ENCODE assay signal across 24 cellular contexts in genomic region chr19:8483165-8483564, GRCh38. TPM values are rescaled to one million over a fixed set of nuclear protein-coding genes. Genes with fewer than 3 reads are reported as not detected.
DNase-seq lines count a peak whose midpoint lies in the region; ATAC-seq and TF ChIP-seq lines count a peak whose summit lies in the region.
"Had no signal": no experiment of that assay in that cellular context is flagged by ENCODE, and none has a peak within 500 bp of the region (broad histone marks: within the 10 kb centered on the region; RNA-seq: fewer than 3 reads in every experiment).

No MANE protein-coding gene starts in this region.

- POLR2A ChIA-PET in activated CD4-positive, alpha-beta T cell treated with anti-CD3 and anti-CD28 coated beads, Interleukin-2, amount 10 ng/mL, durations not matched to agents 7 days and 5 days (lab: Charles Lee) = no interaction called here
- POLR2A ChIA-PET in CD8-positive, alpha-beta memory T cell (lab: Charles Lee) = interaction anchor here (1.1 kb wide), 1 partner anchor 22 kb away, joined by 3 read pairs; no protein-coding TSS in a partner anchor

- no peaks in the 10 kb centered on the region for H3K27me3 Mint-ChIP-seq in activated CD4-positive, alpha-beta T cell treated with anti-CD3 and anti-CD28 coated beads, Interleukin-2, amount 10 ng/mL, durations not matched to agents 7 days and 5 days
- no peaks in the 10 kb centered on the region for H3K27me3 Mint-ChIP-seq in CD8-positive, alpha-beta memory T cell
- H3K27me3 Mint-ChIP-seq in activated naive CD8-positive, alpha-beta T cell treated with anti-CD3 and anti-CD28 coated beads, Interleukin-2, amount 50 U/mL, for 24 hours = no peaks in the 10 kb centered on the region
- H3K27me3 Mint-ChIP-seq: B cell, type B pancreatic cell had no signal

- DNase-seq in activated CD4-positive, alpha-beta T cell treated with anti-CD3 and anti-CD28 coated beads, Interleukin-2, amount 10 ng/mL, durations not matched to agents 7 days and 5 days = no peak
- DNase-seq in activated CD4-positive, alpha-beta T cell treated with anti-CD3 and anti-CD28 coated beads, Interleukin-2, amount 50 U/mL, for 1 hour = no peak
- DNase-seq in CD8-positive, alpha-beta memory T cell = no peak
- DNase-seq in activated naive CD8-positive, alpha-beta T cell treated with anti-CD3 and anti-CD28 coated beads, Interleukin-2, amount 50 U/mL, for 24 hours = no peak
- no peak for DNase-seq in NCI-H69 (lab: John Stamatoyannopoulos, UW)
- no peak for DNase-seq in NK-92 (lab: John Stamatoyannopoulos, UW; ENCODE audit: unreplicated experiment)
- no peak for DNase-seq in HCEC 1CT
- DNase-seq: activated CD4-positive, alpha-beta T cell treated with anti-CD3 and anti-CD28 coated beads for 4 hours; anterior cingulate cortex; H7; lower lobe of right lung; NCI-H1048; NCI-H187; NCI-H526 treated with DMSO at 0.1 percent for 48 hours; sigmoid colon; stimulated activated CD4-positive, alpha-beta T cell treated with anti-CD3 and anti-CD28 coated beads, Interleukin-15, amount 100 ng/mL, for 24 hours had no signal

- H3K4me1 ChIP-seq in CD8-positive, alpha-beta memory T cell (ENCODE audit: insufficient read depth, low read length) = peaks cover 44% of the 10 kb centered on the region
- peaks cover 51% of the 10 kb centered on the region in 2 experiments for H3K4me1 ChIP-seq in neutrophil (ENCODE audit: control insufficient read depth in 1 of 2, insufficient read depth in 1 of 2, low read depth in 1 of 2, low read length in 1 of 2)
- H3K4me1 ChIP-seq: SJSA1 had no signal

- peak overlapping the region; percentile 68 for H3K27ac Mint-ChIP-seq in activated CD4-positive, alpha-beta T cell treated with anti-CD3 and anti-CD28 coated beads, Interleukin-2, amount 10 ng/mL, durations not matched to agents 7 days and 5 days
- peak overlapping the region in 6 of 8 donors; percentile 0 to 83 (median 38) for H3K27ac Mint-ChIP-seq in CD8-positive, alpha-beta memory T cell
- peak overlapping the region; percentile 2 for H3K27ac Mint-ChIP-seq in activated naive CD8-positive, alpha-beta T cell treated with anti-CD3 and anti-CD28 coated beads, Interleukin-2, amount 50 U/mL, for 24 hours
- H3K27ac Mint-ChIP-seq: B cell; neural progenitor cell; T-helper 1 cell treated with Interleukin-12 subunit alpha and Interleukin-12 subunit beta and Interleukin-4 antibody, amounts not matched to agents 30 μg/mL and 1 μg/mL, for 36 hours; type B pancreatic cell had no signal

- peaks cover 77% of the 10 kb centered on the region for H3K4me1 Mint-ChIP-seq in activated CD4-positive, alpha-beta T cell treated with anti-CD3 and anti-CD28 coated beads, Interleukin-2, amount 10 ng/mL, durations not matched to agents 7 days and 5 days
- peaks cover 40 to 70% (median 61%) of the 10 kb centered on the region in 3 donors for H3K4me1 Mint-ChIP-seq in CD8-positive, alpha-beta memory T cell
- H3K4me1 Mint-ChIP-seq in activated naive CD8-positive, alpha-beta T cell treated with anti-CD3 and anti-CD28 coated beads, Interleukin-2, amount 50 U/mL, for 24 hours = peaks cover 66% of the 10 kb centered on the region

- H3K27ac ChIP-seq in CD8-positive, alpha-beta memory T cell (ENCODE audit: low read depth, low read length) = no peak overlapping the region
- H3K27ac ChIP-seq in neutrophil = peak overlapping the region; percentile 98
- H3K27ac ChIP-seq: coronary artery, lower lobe of right lung, neural progenitor cell, sigmoid colon, SJSA1 had no signal

- no peaks in the 10 kb centered on the region for H3K9me3 Mint-ChIP-seq in activated CD4-positive, alpha-beta T cell treated with anti-CD3 and anti-CD28 coated beads, Interleukin-2, amount 10 ng/mL, durations not matched to agents 7 days and 5 days
- H3K9me3 Mint-ChIP-seq in CD8-positive, alpha-beta memory T cell = no peaks in the 10 kb centered on the region
- H3K9me3 Mint-ChIP-seq in activated naive CD8-positive, alpha-beta T cell treated with anti-CD3 and anti-CD28 coated beads, Interleukin-2, amount 50 U/mL, for 24 hours = no peaks in the 10 kb centered on the region
- H3K9me3 Mint-ChIP-seq: neural progenitor cell; T-helper 1 cell treated with Interleukin-12 subunit alpha and Interleukin-12 subunit beta and Interleukin-4 antibody, amounts not matched to agents 30 μg/mL and 1 μg/mL, for 36 hours; type B pancreatic cell had no signal

- H3K36me3 ChIP-seq in CD8-positive, alpha-beta memory T cell (ENCODE audit: insufficient read depth, low read length) = peaks cover 37% of the 10 kb centered on the region
- peaks cover 44% of the 10 kb centered on the region for H3K36me3 ChIP-seq in neutrophil
- H3K36me3 ChIP-seq: neural progenitor cell had no signal

- no peaks in the 10 kb centered on the region for H3K27me3 ChIP-seq in CD8-positive, alpha-beta memory T cell (ENCODE audit: insufficient read depth, low read length, poor library complexity, severe bottlenecking)
- no peaks in the 10 kb centered on the region for H3K27me3 ChIP-seq in neutrophil
- H3K27me3 ChIP-seq: neural progenitor cell, sigmoid colon, SJSA1 had no signal

- no peak for TF ChIP-seq CTCF in neutrophil (IDR thresholded peaks at IDR 0.05)

- CTCF ChIA-PET in activated CD4-positive, alpha-beta T cell treated with anti-CD3 and anti-CD28 coated beads, Interleukin-2, amount 10 ng/mL, durations not matched to agents 7 days and 5 days (lab: Charles Lee) = interaction anchor here (1.0 to 1.4 kb wide), 2 partner anchors 15 to 103 kb away, joined by 3 to 4 read pairs; no protein-coding TSS in a partner anchor
- CTCF ChIA-PET in CD8-positive, alpha-beta memory T cell (lab: Charles Lee) = interaction anchor here (1.4 to 2.0 kb wide), 4 partner anchors 11 to 110 kb away, joined by 3 to 6 read pairs (median 4); partner anchors contain the start of gene ZNF414

- H3K9me3 ChIP-seq in CD8-positive, alpha-beta memory T cell (ENCODE audit: low read length) = no peaks in the 10 kb centered on the region
- H3K9me3 ChIP-seq in neutrophil = no peaks in the 10 kb centered on the region
- H3K9me3 ChIP-seq: lower lobe of right lung, sigmoid colon, SJSA1 had no signal

- peaks cover 67% of the 10 kb centered on the region for H3K36me3 Mint-ChIP-seq in activated CD4-positive, alpha-beta T cell treated with anti-CD3 and anti-CD28 coated beads, Interleukin-2, amount 10 ng/mL, durations not matched to agents 7 days and 5 days (ENCODE audit: low read depth)
- H3K36me3 Mint-ChIP-seq in CD8-positive, alpha-beta memory T cell = peaks cover 11 to 89% (median 20%) of the 10 kb centered on the region in 3 donors
- peaks cover 73% of the 10 kb centered on the region for H3K36me3 Mint-ChIP-seq in activated naive CD8-positive, alpha-beta T cell treated with anti-CD3 and anti-CD28 coated beads, Interleukin-2, amount 50 U/mL, for 24 hours (ENCODE audit: low read depth)

- no peak overlapping the region for H3K4me3 ChIP-seq in CD8-positive, alpha-beta memory T cell (ENCODE audit: low read length)
- H3K4me3 ChIP-seq in neutrophil (ENCODE audit: low read depth in 1 of 2, low read length in 1 of 2) = no peak overlapping the region
- H3K4me3 ChIP-seq: coronary artery, lower lobe of right lung, neural progenitor cell, sigmoid colon, SJSA1 had no signal

- no peak for ATAC-seq in activated naive CD8-positive, alpha-beta T cell treated with anti-CD3 and anti-CD28 coated beads, Interleukin-2, amount 50 U/mL, for 24 hours
- ATAC-seq: lower lobe of right lung had no signal

- no peak overlapping the region for H3K4me3 Mint-ChIP-seq in activated CD4-positive, alpha-beta T cell treated with anti-CD3 and anti-CD28 coated beads, Interleukin-2, amount 10 ng/mL, durations not matched to agents 7 days and 5 days
- no peak overlapping the region for H3K4me3 Mint-ChIP-seq in CD8-positive, alpha-beta memory T cell
- H3K4me3 Mint-ChIP-seq in activated naive CD8-positive, alpha-beta T cell treated with anti-CD3 and anti-CD28 coated beads, Interleukin-2, amount 50 U/mL, for 24 hours = no peak overlapping the region
- H3K4me3 Mint-ChIP-seq: B cell; neural progenitor cell; T-helper 1 cell treated with Interleukin-12 subunit alpha and Interleukin-12 subunit beta and Interleukin-4 antibody, amounts not matched to agents 30 μg/mL and 1 μg/mL, for 36 hours; type B pancreatic cell had no signal

RNA-seq across cellular contexts. Expression of gene PRAM1, which starts 19.3 kb away (rescaled TPM):
- 1 to 10 TPM; 3.8 to 6.7 TPM for total RNA-seq in activated CD4-positive, alpha-beta T cell treated with anti-CD3 and anti-CD28 coated beads, Interleukin-2, amount 10 ng/mL, durations not matched to agents 7 days and 5 days
- under 1 TPM; 0.55 to 0.64 TPM for total RNA-seq in CD8-positive, alpha-beta memory T cell
- polyA plus RNA-seq in CD8-positive, alpha-beta memory T cell = 0.39 TPM
- total RNA-seq: Daoy, SJSA1 had no signal

RNA-seq across cellular contexts. Expression of gene ZNF414, which starts 30.8 kb away (rescaled TPM):
- 10 to 100 TPM; 46.8 to 47.3 TPM for total RNA-seq in activated CD4-positive, alpha-beta T cell treated with anti-CD3 and anti-CD28 coated beads, Interleukin-2, amount 10 ng/mL, durations not matched to agents 7 days and 5 days
- 10 to 100 TPM; 25.7 to 26.0 TPM for total RNA-seq in CD8-positive, alpha-beta memory T cell
- 18.0 TPM for polyA plus RNA-seq in CD8-positive, alpha-beta memory T cell

RNA-seq across cellular contexts. Expression of gene HNRNPM, which starts 38.4 kb away (rescaled TPM):
- total RNA-seq in activated CD4-positive, alpha-beta T cell treated with anti-CD3 and anti-CD28 coated beads, Interleukin-2, amount 10 ng/mL, durations not matched to agents 7 days and 5 days = 100 to 1,000 TPM; 248 to 265 TPM
- 100 to 1,000 TPM; 336 to 338 TPM for total RNA-seq in CD8-positive, alpha-beta memory T cell
- polyA plus RNA-seq in CD8-positive, alpha-beta memory T cell = 311 TPM

Comparison
In these comparisons a context has a peak if more than half of its experiments do, and no peak if none do; other contexts are left out.
1. H3K27ac Mint-ChIP-seq: peak in every context shown above with its lines; median percentile 68 in activated CD4-positive, alpha-beta T cell treated with anti-CD3 and anti-CD28 coated beads, Interleukin-2, amount 10 ng/mL, durations not matched to agents 7 days and 5 days; 38 in CD8-positive, alpha-beta memory T cell; 2 in activated naive CD8-positive, alpha-beta T cell treated with anti-CD3 and anti-CD28 coated beads, Interleukin-2, amount 50 U/mL, for 24 hours.